Comparison of ENCODE assay signal across 11 cellular contexts in genomic region chr17:45098081-45098868, GRCh38. TPM values are rescaled to one million over a fixed set of nuclear protein-coding genes. Genes with fewer than 3 reads are reported as not detected.
DNase-seq lines count a peak whose midpoint lies in the region; ATAC-seq, FAIRE-seq and TF ChIP-seq lines count a peak whose summit lies in the region.
"Had no signal": no experiment of that assay in that cellular context is flagged by ENCODE, and none has a peak within 500 bp of the region (broad histone marks: within the 10 kb centered on the region; RNA-seq: fewer than 3 reads in every experiment).

No MANE protein-coding gene starts in this region.

- TF ChIP-seq POLR2A in K562 (conservative IDR thresholded peaks at IDR 0.05), result no peak

- no peaks in the 10 kb centered on the region for H3K79me2 ChIP-seq in K562 (ENCODE audit: control insufficient read depth, insufficient read depth, low read length)

- no peaks in the 10 kb centered on the region for H3K27me3 Mint-ChIP-seq in type B pancreatic cell
- H3K27me3 Mint-ChIP-seq: activated naive CD8-positive, alpha-beta T cell treated with anti-CD3 and anti-CD28 coated beads for 36 hours had no signal

- H3K9me3 ChIP-seq in K562 (replicated peaks; ENCODE audit: control insufficient read depth, insufficient read depth, low read depth, low read length) (no peaks in the 10 kb centered on the region), mesenchymal stem cell (ENCODE audit: control insufficient read depth, low read length) (no peaks in the 10 kb centered on the region), upper lobe of right lung (no peaks in the 10 kb centered on the region), mucosa of descending colon (no peaks in the 10 kb centered on the region)
- H3K9me3 ChIP-seq: A549 had no signal

- no peak for FAIRE-seq in K562 (lab: Jason Lieb, UNC)
- FAIRE-seq: frontal cortex had no signal

- H3K18ac ChIP-seq in mesenchymal stem cell (ENCODE audit: low read depth in 1 of 2, low read length in 2 of 2), result no peak overlapping the region

- in situ Hi-C loops in K562 (cut with MboI), result no loop called here

- H3K4me2 ChIP-seq in K562 (ENCODE audit: insufficient read depth, low read length) (no peak overlapping the region), mesenchymal stem cell (ENCODE audit: low read length, poor library complexity, severe bottlenecking) (no peak overlapping the region)
- H3K4me2 ChIP-seq: A549 had no signal

- H4K20me1 ChIP-seq in K562 (replicated peaks; ENCODE audit: control insufficient read depth, insufficient read depth, low read length), result 0 out of 2 replicates have a peak, but pooled peaks cover 8% of the 10 kb centered on the region

- H3K4me3 Mint-ChIP-seq in type B pancreatic cell, result no peak overlapping the region
- H3K4me3 Mint-ChIP-seq: activated naive CD8-positive, alpha-beta T cell treated with anti-CD3 and anti-CD28 coated beads for 36 hours had no signal

- H3K27ac Mint-ChIP-seq in activated naive CD4-positive, alpha-beta T cell treated with anti-CD3 and anti-CD28 coated beads, Interleukin-2, amount 50 U/mL, for 72 hours, result peak overlapping the region; percentile 73 to 79
- H3K27ac Mint-ChIP-seq in type B pancreatic cell, result no peak overlapping the region
- H3K27ac Mint-ChIP-seq: activated naive CD8-positive, alpha-beta T cell treated with anti-CD3 and anti-CD28 coated beads for 36 hours had no signal

- peaks cover 17% of the 10 kb centered on the region for H3K4me1 Mint-ChIP-seq in type B pancreatic cell (ENCODE audit: unreplicated experiment)
- H3K4me1 Mint-ChIP-seq: activated naive CD8-positive, alpha-beta T cell treated with anti-CD3 and anti-CD28 coated beads for 36 hours had no signal

- no peak for ATAC-seq in activated naive CD4-positive, alpha-beta T cell treated with anti-CD3 and anti-CD28 coated beads, Interleukin-2, amount 50 U/mL, for 72 hours
- ATAC-seq in K562 (no peak), upper lobe of right lung (no peak), mucosa of descending colon (no peak)

- H3K9me3 Mint-ChIP-seq in activated naive CD4-positive, alpha-beta T cell treated with anti-CD3 and anti-CD28 coated beads, Interleukin-2, amount 50 U/mL, for 72 hours, result no peaks in the 10 kb centered on the region
- H3K9me3 Mint-ChIP-seq in type B pancreatic cell, result no peaks in the 10 kb centered on the region
- H3K9me3 Mint-ChIP-seq: activated naive CD8-positive, alpha-beta T cell treated with anti-CD3 and anti-CD28 coated beads for 36 hours had no signal

- no peak overlapping the region for H2AFZ ChIP-seq in K562 (ENCODE audit: low read depth, low read length)
- H2AFZ ChIP-seq in mesenchymal stem cell (ENCODE audit: low read depth, low read length), result no peak overlapping the region

- no peak overlapping the region for H3K23ac ChIP-seq in mesenchymal stem cell (ENCODE audit: low read length in 2 of 2)

- H3K9ac ChIP-seq in K562 (ENCODE audit: insufficient read depth in 1 of 2, low read depth in 2 of 2, low read length in 2 of 2), result peak overlapping the region in 1 of 2 experiments; percentile 30; a peak in 1 of 4 replicates
- H3K9ac ChIP-seq in mesenchymal stem cell (ENCODE audit: low read length), result peak overlapping the region; percentile 63

- H3K36me3 ChIP-seq in K562 (ENCODE audit: control insufficient read depth, insufficient read depth, low read length) (peaks cover 91% of the 10 kb centered on the region), mesenchymal stem cell (ENCODE audit: control insufficient read depth in 1 of 2, insufficient read depth in 2 of 2, low read depth in 1 of 2, low read length in 2 of 2) (peaks cover 70 to 76% of the 10 kb centered on the region in 2 experiments), upper lobe of right lung (peaks cover 93% of the 10 kb centered on the region), mucosa of descending colon (ENCODE audit: low read depth) (peaks cover 8% of the 10 kb centered on the region)

- TF ChIP-seq RAD21 in K562 (CRISPR knock-in tag; conservative IDR thresholded peaks at IDR 0.05 in 1 of 2, IDR thresholded peaks at IDR 0.05 in 1 of 2), result no peak

- H3K9me1 ChIP-seq in K562 (ENCODE audit: control insufficient read depth, insufficient read depth, low read length), result no peaks in the 10 kb centered on the region

- H3K27ac ChIP-seq in K562 (ENCODE audit: extremely low read depth, low read depth, low read length) (no peak overlapping the region), mesenchymal stem cell (ENCODE audit: low read length, poor library complexity, severe bottlenecking) (no peak overlapping the region), upper lobe of right lung (peak overlapping the region; percentile 36)

- intact Hi-C loops in K562 (cut with micrococcal nuclease) (loop anchor here (5.0 kb wide), 1 partner anchor 81 kb away; no protein-coding TSS in a partner anchor), upper lobe of right lung (cut with DNase I) (no loop called here), mucosa of descending colon (cut with DNase I, micrococcal nuclease) (loop anchor here in 1 of 2 donors (10.0 kb wide), 1 partner anchor 173 kb away; no protein-coding TSS in a partner anchor)

- no peak overlapping the region for H3K4ac ChIP-seq in mesenchymal stem cell (ENCODE audit: low read depth in 1 of 2, low read length in 2 of 2)

- H2BK120ac ChIP-seq in mesenchymal stem cell (ENCODE audit: low read depth, low read length), result no peak overlapping the region

- peak overlapping the region; percentile 84 for H4K8ac ChIP-seq in mesenchymal stem cell (ENCODE audit: low read length)

- peak overlapping the region in 1 of 2 experiments; percentile 29 for H2BK12ac ChIP-seq in mesenchymal stem cell (ENCODE audit: low read length in 2 of 2)

- whole genome bisulfite sequencing in K562 (ENCODE audit: insufficient coverage, low coverage, missing lambda C conversion rate), result 90% methylated on average over 13 of the region's 13 CpGs
- WGBS in mesenchymal stem cell, result 94% methylated on average over 12 of the region's 13 CpGs

- H3K4me1 ChIP-seq in K562 (replicated peaks in 1 of 2; ENCODE audit: control insufficient read depth in 2 of 2, insufficient read depth in 2 of 2, low read length in 2 of 2), result no peaks in the 10 kb centered on the region
- H3K4me1 ChIP-seq in mesenchymal stem cell (ENCODE audit: control insufficient read depth, insufficient read depth, low read depth, low read length), result peaks cover 22% of the 10 kb centered on the region
- H3K4me1 ChIP-seq in upper lobe of right lung, result peaks cover 17% of the 10 kb centered on the region
- no peaks in the 10 kb centered on the region for H3K4me1 ChIP-seq in mucosa of descending colon (ENCODE audit: low read depth)

- no TSS peak for BruUV-seq in K562 (replicated peaks; lab: Mats Ljungman, UMichigan)

- H3K4me3 ChIP-seq in K562, result no peak overlapping the region
- no peak overlapping the region for H3K4me3 ChIP-seq in mesenchymal stem cell (ENCODE audit: insufficient read depth in 1 of 2, low read depth in 1 of 2, low read length in 2 of 2)
- no peak overlapping the region for H3K4me3 ChIP-seq in upper lobe of right lung
- H3K4me3 ChIP-seq in mucosa of descending colon, result no peak overlapping the region
- H3K4me3 ChIP-seq: A549 had no signal

- H2BK15ac ChIP-seq in mesenchymal stem cell (ENCODE audit: low read depth, poor library complexity, severe bottlenecking), result peak overlapping the region; percentile 15

- TF ChIP-seq EP300 in K562 (IDR thresholded peaks at IDR 0.05; ENCODE audit: low read length), result no peak

- POLR2A ChIA-PET in K562 (lab: Yijun Ruan, JAX), result interaction anchor here (0.6 to 1.6 kb wide), 7 partner anchors 11 to 178 kb away, joined by 3 to 5 read pairs (median 3); no protein-coding TSS in a partner anchor

- CTCF ChIA-PET in K562 (lab: Yijun Ruan, JAX; ENCODE audit: low intra/inter-chr PET ratio), result interaction anchor here (0.6 to 1.8 kb wide), 6 partner anchors 33 to 323 kb away, joined by 3 to 10 read pairs (median 6); partner anchors contain the start of gene PLCD3

- TF ChIP-seq CTCF in K562 (IDR thresholded peaks at IDR 0.05 in 2 of 3, conservative IDR thresholded peaks at IDR 0.05 in 1 of 3; ENCODE audit: insufficient read depth in 2 of 3, low read depth in 1 of 3, low read length in 3 of 3) (no peak), upper lobe of right lung (IDR thresholded peaks at IDR 0.05) (no peak), mucosa of descending colon (IDR thresholded peaks at IDR 0.05) (no peak), type B pancreatic cell (conservative IDR thresholded peaks at IDR 0.05) (no peak)

- no peak overlapping the region for H4K91ac ChIP-seq in mesenchymal stem cell (ENCODE audit: low read length)

- H3K27me3 ChIP-seq in K562 (ENCODE audit: control insufficient read depth in 2 of 2, insufficient read depth in 2 of 2, low read length in 2 of 2) (no peaks in the 10 kb centered on the region), mesenchymal stem cell (ENCODE audit: control insufficient read depth in 1 of 2, insufficient read depth in 1 of 2, low read length in 2 of 2) (no peaks in the 10 kb centered on the region), upper lobe of right lung (no peaks in the 10 kb centered on the region)

- no peak overlapping the region for H3K14ac ChIP-seq in mesenchymal stem cell (ENCODE audit: low read length in 2 of 2)

- no peak overlapping the region for H2AK5ac ChIP-seq in mesenchymal stem cell (ENCODE audit: low read length, severe bottlenecking)

- peaks cover 22 to 26% of the 10 kb centered on the region in 2 donors for H3K36me3 Mint-ChIP-seq in activated naive CD4-positive, alpha-beta T cell treated with anti-CD3 and anti-CD28 coated beads, Interleukin-2, amount 50 U/mL, for 72 hours
- H3K36me3 Mint-ChIP-seq in type B pancreatic cell, result peaks cover 33% of the 10 kb centered on the region

- no peak for DNase-seq in activated naive CD4-positive, alpha-beta T cell treated with anti-CD3 and anti-CD28 coated beads, Interleukin-2, amount 50 U/mL, for 72 hours (ENCODE audit: low spot score in 2 of 2)
- DNase-seq in activated naive CD4-positive, alpha-beta T cell (lab: John Stamatoyannopoulos, UW), result no peak
- DNase-seq in K562 (ENCODE audit: extremely low read depth in 1 of 4, low spot score in 3 of 4) (no peak), mesenchymal stem cell (no peak), upper lobe of right lung (no peak), NCI-H2107 treated with DMSO at 0.1 percent for 48 hours (lab: John Stamatoyannopoulos, UW; ENCODE audit: unreplicated experiment) (no peak), mucosa of descending colon (no peak), type B pancreatic cell (ENCODE audit: extremely low spot score, unreplicated experiment) (no peak)

- H3K79me1 ChIP-seq in mesenchymal stem cell (replicated peaks; ENCODE audit: low read length, poor library complexity, severe bottlenecking), result peaks cover 32% of the 10 kb centered on the region

- H2BK5ac ChIP-seq in mesenchymal stem cell (ENCODE audit: low read depth, low read length, poor library complexity, severe bottlenecking), result no peak overlapping the region

RNA-seq across cellular contexts. Expression of gene PLCD3, which starts 34.0 kb away (rescaled TPM):
- 1 to 10 TPM; 3.9 to 7.7 TPM for total RNA-seq in activated naive CD4-positive, alpha-beta T cell treated with anti-CD3 and anti-CD28 coated beads, Interleukin-2, amount 50 U/mL, for 72 hours
- total RNA-seq in K562 (2011; cell fraction: chromatin; rRNA removed; ENCODE audit: low replicate concordance), result 4.5 and 16.3 TPM in 2 replicates
- total RNA-seq in K562 (2011; cell fraction: nucleolus; rRNA removed), result 10.4 and 13.0 TPM in 2 replicates
- 4.2 and 4.8 TPM in 2 replicates for total RNA-seq in K562 (2011; cell fraction: nucleoplasm; rRNA removed)
- total RNA-seq in K562 (2014; rRNA removed), result 7.5 and 8.8 TPM in 2 replicates
- total RNA-seq in K562 (2014; rRNA removed; fragmentation: Illumina TruSeq; extraction: Trizol), result 2.4 and 2.5 TPM in 2 replicates
- 4.0 and 4.6 TPM in 2 replicates for total RNA-seq in K562 (2015; rRNA removed; fragmentation: Illumina TruSeq; extraction: Trizol)
- total RNA-seq in K562 (2021), result 22.6 and 22.9 TPM in 2 replicates
- 8.1 and 16.5 TPM in 2 replicates for polyA plus RNA-seq in K562 (2011; rRNA removed)
- 15.2 and 44.8 TPM in 2 replicates for polyA plus RNA-seq in K562 (2011; cell fraction: cytosol; rRNA removed)
- 10.0 and 23.0 TPM in 2 replicates for polyA plus RNA-seq in K562 (2011; cell fraction: nucleus; rRNA removed)
- 13.0 and 13.6 TPM in 2 replicates for polyA plus RNA-seq in K562 (2012)
- 10.5 and 14.7 TPM in 2 replicates for polyA plus RNA-seq in K562 (2014; fragmentation: Illumina TruSeq; extraction: Trizol)
- polyA plus RNA-seq in K562 (2014; fragmentation: Nextera tagmentation; extraction: Ambion mirVana), result under 1 TPM; 0.20 to 0.27 TPM
- 8.2 and 15.7 TPM in 2 replicates for polyA plus RNA-seq in K562 (2014; rRNA removed)
- polyA minus RNA-seq in K562 (2011; rRNA and poly(A)+ RNA removed), result 1.6 and 13.2 TPM in 2 replicates
- 17.4 and 18.3 TPM in 2 replicates for polyA minus RNA-seq in K562 (2011; cell fraction: cytosol; rRNA and poly(A)+ RNA removed)
- polyA minus RNA-seq in K562 (2011; cell fraction: nucleus; rRNA and poly(A)+ RNA removed), result 3.4 and 8.9 TPM in 2 replicates
- 63.5 TPM for polyA plus RNA-seq in mesenchymal stem cell (2013, experiment 1 of 2)
- 58.4 TPM for polyA plus RNA-seq in mesenchymal stem cell (2013, experiment 2 of 2)
- total RNA-seq in upper lobe of right lung, result 37.0 TPM
- 100 to 1,000 TPM; 205 to 562 (median 232) TPM for total RNA-seq in mucosa of descending colon
- total RNA-seq in type B pancreatic cell (ENCODE audit: low replicate concordance), result 45.8 and 56.1 TPM in 2 replicates

RNA-seq across cellular contexts. Expression of gene NMT1, which starts 37.2 kb away (rescaled TPM):
- 100 to 1,000 TPM; 130 to 270 TPM for total RNA-seq in activated naive CD4-positive, alpha-beta T cell treated with anti-CD3 and anti-CD28 coated beads, Interleukin-2, amount 50 U/mL, for 72 hours
- total RNA-seq in K562 (2011; cell fraction: chromatin; rRNA removed; ENCODE audit: low replicate concordance), result 146 and 215 TPM in 2 replicates
- 112 and 131 TPM in 2 replicates for total RNA-seq in K562 (2011; cell fraction: nucleolus; rRNA removed)
- total RNA-seq in K562 (2011; cell fraction: nucleoplasm; rRNA removed), result 122 and 132 TPM in 2 replicates
- 116 and 117 TPM in 2 replicates for total RNA-seq in K562 (2014; rRNA removed)
- total RNA-seq in K562 (2014; rRNA removed; fragmentation: Illumina TruSeq; extraction: Trizol), result 105 and 140 TPM in 2 replicates
- total RNA-seq in K562 (2015; rRNA removed; fragmentation: Illumina TruSeq; extraction: Trizol), result 402 and 569 TPM in 2 replicates
- 213 and 214 TPM in 2 replicates for total RNA-seq in K562 (2021)
- 115 and 126 TPM in 2 replicates for polyA plus RNA-seq in K562 (2011; rRNA removed)
- polyA plus RNA-seq in K562 (2011; cell fraction: cytosol; rRNA removed), result 52.9 and 59.1 TPM in 2 replicates
- 165 and 192 TPM in 2 replicates for polyA plus RNA-seq in K562 (2011; cell fraction: nucleus; rRNA removed)
- 120 and 129 TPM in 2 replicates for polyA plus RNA-seq in K562 (2012)
- polyA plus RNA-seq in K562 (2014; fragmentation: Illumina TruSeq; extraction: Trizol), result 205 and 323 TPM in 2 replicates
- polyA plus RNA-seq in K562 (2014; fragmentation: Nextera tagmentation; extraction: Ambion mirVana), result 100 to 1,000 TPM; 297 to 332 TPM
- polyA plus RNA-seq in K562 (2014; rRNA removed), result 86.7 and 116 TPM in 2 replicates
- polyA minus RNA-seq in K562 (2011; rRNA and poly(A)+ RNA removed), result 85.9 and 107 TPM in 2 replicates
- 222 and 388 TPM in 2 replicates for polyA minus RNA-seq in K562 (2011; cell fraction: cytosol; rRNA and poly(A)+ RNA removed)
- 42.5 and 94.9 TPM in 2 replicates for polyA minus RNA-seq in K562 (2011; cell fraction: nucleus; rRNA and poly(A)+ RNA removed)
- 118 TPM for polyA plus RNA-seq in mesenchymal stem cell (2013, experiment 1 of 2)
- 123 TPM for polyA plus RNA-seq in mesenchymal stem cell (2013, experiment 2 of 2)
- 107 TPM for total RNA-seq in upper lobe of right lung
- total RNA-seq in mucosa of descending colon, result 10 to 100 TPM; 47.0 to 94.0 (median 76.1) TPM
- 97.0 and 98.8 TPM in 2 replicates for total RNA-seq in type B pancreatic cell (ENCODE audit: low replicate concordance)

RNA-seq across cellular contexts. Expression of gene ACBD4, which starts 37.2 kb away (rescaled TPM):
- 10 to 100 TPM; 12.9 to 18.9 TPM for total RNA-seq in activated naive CD4-positive, alpha-beta T cell treated with anti-CD3 and anti-CD28 coated beads, Interleukin-2, amount 50 U/mL, for 72 hours
- total RNA-seq in K562 (2011; cell fraction: chromatin; rRNA removed; ENCODE audit: low replicate concordance), result 14.7 and 39.0 TPM in 2 replicates
- total RNA-seq in K562 (2011; cell fraction: nucleolus; rRNA removed), result 32.7 and 33.0 TPM in 2 replicates
- total RNA-seq in K562 (2011; cell fraction: nucleoplasm; rRNA removed), result 14.5 and 17.5 TPM in 2 replicates
- total RNA-seq in K562 (2014; rRNA removed) (5.5 and 6.3 TPM in 2 replicates), K562 (2014; rRNA removed; fragmentation: Illumina TruSeq; extraction: Trizol) (1.6 and 2.1 TPM in 2 replicates), K562 (2015; rRNA removed; fragmentation: Illumina TruSeq; extraction: Trizol) (2.0 and 2.1 TPM in 2 replicates), K562 (2021) (4.7 and 5.7 TPM in 2 replicates), upper lobe of right lung (16.3 TPM), mucosa of descending colon (10 to 100 TPM; 18.1 to 28.7 (median 26.3) TPM), type B pancreatic cell (ENCODE audit: low replicate concordance) (9.8 and 11.5 TPM in 2 replicates)
- polyA plus RNA-seq in K562 (2011; rRNA removed) (6.9 and 9.1 TPM in 2 replicates), K562 (2014; fragmentation: Illumina TruSeq; extraction: Trizol) (4.6 and 5.4 TPM in 2 replicates), K562 (2014; fragmentation: Nextera tagmentation; extraction: Ambion mirVana) (under 1 TPM; 0.14 to 0.15 TPM), K562 (2014; rRNA removed) (5.6 and 7.0 TPM in 2 replicates)
- 4.9 and 7.5 TPM in 2 replicates for polyA plus RNA-seq in K562 (2011; cell fraction: cytosol; rRNA removed)
- polyA plus RNA-seq in K562 (2011; cell fraction: nucleus; rRNA removed), result 24.3 and 48.8 TPM in 2 replicates
- polyA plus RNA-seq in K562 (2012), result 6.1 and 12.0 TPM in 2 replicates
- polyA minus RNA-seq in K562 (2011; rRNA and poly(A)+ RNA removed), result 1.8 and 2.6 TPM in 2 replicates
- 3.7 and 4.4 TPM in 2 replicates for polyA minus RNA-seq in K562 (2011; cell fraction: cytosol; rRNA and poly(A)+ RNA removed)
- polyA minus RNA-seq in K562 (2011; cell fraction: nucleus; rRNA and poly(A)+ RNA removed), result 17.5 and 22.5 TPM in 2 replicates
- 3.8 TPM for polyA plus RNA-seq in mesenchymal stem cell (2013, experiment 1 of 2)
- 4.1 TPM for polyA plus RNA-seq in mesenchymal stem cell (2013, experiment 2 of 2)

RNA-seq across cellular contexts. Expression of gene DCAKD, which starts 46.8 kb away (rescaled TPM):
- 10 to 100 TPM; 38.9 to 93.4 TPM for total RNA-seq in activated naive CD4-positive, alpha-beta T cell treated with anti-CD3 and anti-CD28 coated beads, Interleukin-2, amount 50 U/mL, for 72 hours
- 25.9 and 66.5 TPM in 2 replicates for total RNA-seq in K562 (2011; cell fraction: chromatin; rRNA removed; ENCODE audit: low replicate concordance)
- total RNA-seq in K562 (2011; cell fraction: nucleolus; rRNA removed), result 45.1 and 50.5 TPM in 2 replicates
- 43.3 and 55.3 TPM in 2 replicates for total RNA-seq in K562 (2011; cell fraction: nucleoplasm; rRNA removed)
- 26.1 and 43.3 TPM in 2 replicates for total RNA-seq in K562 (2014; rRNA removed)
- total RNA-seq in K562 (2014; rRNA removed; fragmentation: Illumina TruSeq; extraction: Trizol), result 15.3 and 17.4 TPM in 2 replicates
- 26.2 and 26.5 TPM in 2 replicates for total RNA-seq in K562 (2015; rRNA removed; fragmentation: Illumina TruSeq; extraction: Trizol)
- total RNA-seq in K562 (2021), result 35.5 and 39.8 TPM in 2 replicates
- polyA plus RNA-seq in K562 (2011; rRNA removed), result 14.4 and 28.6 TPM in 2 replicates
- polyA plus RNA-seq in K562 (2011; cell fraction: cytosol; rRNA removed), result 41.8 and 53.1 TPM in 2 replicates
- 36.7 and 47.4 TPM in 2 replicates for polyA plus RNA-seq in K562 (2011; cell fraction: nucleus; rRNA removed)
- 35.0 and 52.4 TPM in 2 replicates for polyA plus RNA-seq in K562 (2012)
- polyA plus RNA-seq in K562 (2014; fragmentation: Illumina TruSeq; extraction: Trizol), result 21.4 and 27.7 TPM in 2 replicates
- 1 to 10 TPM; 7.9 to 9.6 TPM for polyA plus RNA-seq in K562 (2014; fragmentation: Nextera tagmentation; extraction: Ambion mirVana)
- 23.5 and 24.8 TPM in 2 replicates for polyA plus RNA-seq in K562 (2014; rRNA removed)
- polyA minus RNA-seq in K562 (2011; rRNA and poly(A)+ RNA removed), result 22.1 and 31.4 TPM in 2 replicates
- polyA minus RNA-seq in K562 (2011; cell fraction: cytosol; rRNA and poly(A)+ RNA removed), result 42.1 and 46.3 TPM in 2 replicates
- polyA minus RNA-seq in K562 (2011; cell fraction: nucleus; rRNA and poly(A)+ RNA removed), result 16.8 and 23.1 TPM in 2 replicates
- 21.4 TPM for polyA plus RNA-seq in mesenchymal stem cell (2013, experiment 1 of 2)
- polyA plus RNA-seq in mesenchymal stem cell (2013, experiment 2 of 2), result 21.3 TPM
- total RNA-seq in upper lobe of right lung, result 21.8 TPM
- total RNA-seq in mucosa of descending colon, result 10 to 100 TPM; 21.6 to 29.0 (median 24.8) TPM
- 40.3 and 57.5 TPM in 2 replicates for total RNA-seq in type B pancreatic cell (ENCODE audit: low replicate concordance)

RNA-seq across cellular contexts. Expression of gene HEXIM1, which starts 50.0 kb away (rescaled TPM):
- total RNA-seq in activated naive CD4-positive, alpha-beta T cell treated with anti-CD3 and anti-CD28 coated beads, Interleukin-2, amount 50 U/mL, for 72 hours, result 10 to 100 TPM; 50.9 to 93.3 TPM
- total RNA-seq in K562 (2011; cell fraction: chromatin; rRNA removed; ENCODE audit: low replicate concordance), result 13.2 and 13.4 TPM in 2 replicates
- 10.9 and 13.0 TPM in 2 replicates for total RNA-seq in K562 (2011; cell fraction: nucleolus; rRNA removed)
- 15.3 and 17.7 TPM in 2 replicates for total RNA-seq in K562 (2011; cell fraction: nucleoplasm; rRNA removed)
- 18.5 and 18.8 TPM in 2 replicates for total RNA-seq in K562 (2014; rRNA removed)
- 4.0 and 4.2 TPM in 2 replicates for total RNA-seq in K562 (2014; rRNA removed; fragmentation: Illumina TruSeq; extraction: Trizol)
- total RNA-seq in K562 (2015; rRNA removed; fragmentation: Illumina TruSeq; extraction: Trizol), result 6.6 and 7.3 TPM in 2 replicates
- 21.4 and 28.3 TPM in 2 replicates for total RNA-seq in K562 (2021)
- 7.9 and 9.1 TPM in 2 replicates for polyA plus RNA-seq in K562 (2011; rRNA removed)
- polyA plus RNA-seq in K562 (2011; cell fraction: cytosol; rRNA removed), result 8.8 and 11.7 TPM in 2 replicates
- polyA plus RNA-seq in K562 (2011; cell fraction: nucleus; rRNA removed), result 7.8 and 10.5 TPM in 2 replicates
- 18.0 and 23.2 TPM in 2 replicates for polyA plus RNA-seq in K562 (2012)
- polyA plus RNA-seq in K562 (2014; fragmentation: Illumina TruSeq; extraction: Trizol), result 20.9 and 27.2 TPM in 2 replicates
- polyA plus RNA-seq in K562 (2014; fragmentation: Nextera tagmentation; extraction: Ambion mirVana), result 1 to 10 TPM; 1.4 to 1.6 TPM
- polyA plus RNA-seq in K562 (2014; rRNA removed), result 24.4 and 26.2 TPM in 2 replicates
- 3.2 and 4.6 TPM in 2 replicates for polyA minus RNA-seq in K562 (2011; rRNA and poly(A)+ RNA removed)
- 5.6 and 6.3 TPM in 2 replicates for polyA minus RNA-seq in K562 (2011; cell fraction: cytosol; rRNA and poly(A)+ RNA removed)
- 3.8 and 7.1 TPM in 2 replicates for polyA minus RNA-seq in K562 (2011; cell fraction: nucleus; rRNA and poly(A)+ RNA removed)
- polyA plus RNA-seq in mesenchymal stem cell (2013, experiment 1 of 2), result 23.8 TPM
- 23.7 TPM for polyA plus RNA-seq in mesenchymal stem cell (2013, experiment 2 of 2)
- 36.1 TPM for total RNA-seq in upper lobe of right lung
- total RNA-seq in mucosa of descending colon, result 10 to 100 TPM; 36.7 to 98.2 (median 37.0) TPM
- 27.5 and 34.5 TPM in 2 replicates for total RNA-seq in type B pancreatic cell (ENCODE audit: low replicate concordance)
